In genomic region chr17:44063704-44064639, GRCh38 we compare ENCODE assay signal across 1 cellular context.
TF ChIP-seq lines count a peak whose summit lies in the region.

No MANE protein-coding gene starts in this region.

TF ChIP-seq in K562, 482 proteins besides CTCF, POLR2A, EP300 and RAD21 (continues in another document):
- TF ChIP-seq PKNOX1 (IDR thresholded peaks at IDR 0.05) (no peak), ZNF175 (CRISPR knock-in tag; IDR thresholded peaks at IDR 0.05; ENCODE audit: low read depth) (no peak), HDAC3 (IDR thresholded peaks at IDR 0.05; ENCODE audit: borderline replicate concordance, partially characterized antibody) (no peak), BCOR (IDR thresholded peaks at IDR 0.05) (no peak), HCFC1 (IDR thresholded peaks at IDR 0.05; ENCODE audit: low read depth, low read length) (no peak), BACH1 (tag; IDR thresholded peaks at IDR 0.05) (no peak), ZFP91 (CRISPR knock-in tag; IDR thresholded peaks at IDR 0.05) (no peak), KDM1A (IDR thresholded peaks at IDR 0.05) (peak; percentile 69 to 70), BHLHE40 (IDR thresholded peaks at IDR 0.05; ENCODE audit: low read length) (peak; percentile 80), AFF1 (IDR thresholded peaks at IDR 0.05; ENCODE audit: low read depth in 1 of 2, partially characterized antibody in 2 of 2) (no peak), ZNF24 (IDR thresholded peaks at IDR 0.05) (peak; percentile 86), ZNF12 (CRISPR knock-in tag; IDR thresholded peaks at IDR 0.05) (no peak), E2F3 (CRISPR knock-in tag; IDR thresholded peaks at IDR 0.05) (no peak), ARID1B (IDR thresholded peaks at IDR 0.05) (peak; percentile 58; the same call in 1 of the 2 replicates), ZNF780A (CRISPR knock-in tag; IDR thresholded peaks at IDR 0.05) (no peak), NCOR1 (IDR thresholded peaks at IDR 0.05) (0 out of 2 replicates have a peak, but pooled peaks have one; percentile 34), HDAC1 (IDR thresholded peaks at IDR 0.05) (0 out of 4 replicates have a peak, but pooled peaks of 1 of the 2 experiments have one; percentile 26), NR0B1 (IDR thresholded peaks at IDR 0.05; ENCODE audit: partially characterized antibody) (no peak), RAD51 (IDR thresholded peaks at IDR 0.05; ENCODE audit: borderline replicate concordance, low read depth) (peak; percentile 64; the same call in 1 of the 2 replicates), SMAD4 (CRISPR knock-in tag; conservative IDR thresholded peaks at IDR 0.05) (0 out of 2 replicates have a peak, but pooled peaks have one; percentile 16), NKRF (IDR thresholded peaks at IDR 0.05; ENCODE audit: borderline replicate concordance) (no peak), KHSRP (IDR thresholded peaks at IDR 0.05) (no peak), ZNF77 (CRISPR knock-in tag; IDR thresholded peaks at IDR 0.05) (no peak), ZNF347 (CRISPR knock-in tag; IDR thresholded peaks at IDR 0.05; ENCODE audit: low read depth) (no peak), ZNF586 (CRISPR knock-in tag; conservative IDR thresholded peaks at IDR 0.05) (no peak), SP2 (IDR thresholded peaks at IDR 0.05; ENCODE audit: extremely low read depth, low read depth, low read length, poor library complexity, severe bottlenecking) (no peak), MEF2D (tag; conservative IDR thresholded peaks at IDR 0.05; ENCODE audit: low read depth) (no peak), ZNF324 (CRISPR knock-in tag; IDR thresholded peaks at IDR 0.05) (no peak), ELF2 (CRISPR knock-in tag; IDR thresholded peaks at IDR 0.05) (no peak), ZNF561 (CRISPR knock-in tag; conservative IDR thresholded peaks at IDR 0.05) (no peak), HDAC8 (tag; IDR thresholded peaks at IDR 0.05) (no peak), ZSCAN29 (IDR thresholded peaks at IDR 0.05) (no peak), ZNF785 (CRISPR knock-in tag; IDR thresholded peaks at IDR 0.05) (no peak), USF2 (CRISPR knock-in tag; IDR thresholded peaks at IDR 0.05) (peak; percentile 81), USF1 (CRISPR knock-in tag; IDR thresholded peaks at IDR 0.05) (peak; percentile 67), KDM5B (IDR thresholded peaks at IDR 0.05; ENCODE audit: insufficient replicate concordance, low read depth, low read length) (no peak), BRCA1 (IDR thresholded peaks at IDR 0.05) (no peak), BRCA1 (CRISPR knock-in tag; IDR thresholded peaks at IDR 0.05) (no peak), ZNF436 (CRISPR knock-in tag; IDR thresholded peaks at IDR 0.05) (no peak), ZNF740 (CRISPR knock-in tag; IDR thresholded peaks at IDR 0.05) (no peak), ZNF740 (tag; IDR thresholded peaks at IDR 0.05) (no peak), CXXC5 (CRISPR knock-in tag; IDR thresholded peaks at IDR 0.05) (peak; percentile 42), SOX6 (IDR thresholded peaks at IDR 0.05) (no peak), MYNN (IDR thresholded peaks at IDR 0.05) (no peak), MYNN (CRISPR knock-in tag; IDR thresholded peaks at IDR 0.05) (no peak), PHF8 (IDR thresholded peaks at IDR 0.05; ENCODE audit: borderline replicate concordance, low read length) (no peak), CEBPB (tag; IDR thresholded peaks at IDR 0.05) (peak; percentile 63), CTCFL (IDR thresholded peaks at IDR 0.05; ENCODE audit: borderline replicate concordance, insufficient read depth, low read depth, low read length, poor library complexity, severe bottlenecking) (no peak), HNRNPLL (IDR thresholded peaks at IDR 0.05; ENCODE audit: low read depth, low read length, poor library complexity, severe bottlenecking) (no peak), MTA2 (IDR thresholded peaks at IDR 0.05; ENCODE audit: low read depth) (no peak), CBFA2T3 (IDR thresholded peaks at IDR 0.05) (peak; percentile 68), NFIC (IDR thresholded peaks at IDR 0.05) (no peak), MYC (IDR thresholded peaks at IDR 0.05; ENCODE audit: low read depth, low read length) (no peak), MYC (CRISPR knock-in tag; IDR thresholded peaks at IDR 0.05; ENCODE audit: borderline replicate concordance, low read depth) (no peak), FOXA1 (IDR thresholded peaks at IDR 0.05; ENCODE audit: borderline replicate concordance) (no peak), CBFA2T2 (conservative IDR thresholded peaks at IDR 0.05) (peak; percentile 52), ELF4 (CRISPR knock-in tag; IDR thresholded peaks at IDR 0.05) (no peak), STAT5A (IDR thresholded peaks at IDR 0.05; ENCODE audit: borderline replicate concordance, low read length) (no peak), TRIM25 (IDR thresholded peaks at IDR 0.05; ENCODE audit: borderline replicate concordance) (no peak), ZNF76 (CRISPR knock-in tag; IDR thresholded peaks at IDR 0.05; ENCODE audit: borderline replicate concordance) (no peak)
